ENCODE assay signal across 28 cellular contexts in genomic region chr17:3627768-3628167, GRCh38.
"Had no signal": no experiment of that assay in that cellular context is flagged by ENCODE, and none has a peak within 500 bp of the region (broad histone marks: within the 10 kb centered on the region; RNA-seq: fewer than 3 reads in every experiment).

No MANE protein-coding gene starts in this region.

- H3K4me3 ChIP-seq: mucosa of descending colon, neural progenitor cell, prostate gland, sigmoid colon, stomach, thoracic aorta, tibial nerve, upper lobe of right lung, uterus had no signal

- H3K27me3 ChIP-seq: neural progenitor cell, sigmoid colon, stomach, tibial nerve, upper lobe of right lung, uterus had no signal

- H3K4me2 ChIP-seq: neural progenitor cell had no signal

- H3K9me3 Mint-ChIP-seq: effector memory CD8-positive, alpha-beta T cell; immature natural killer cell; mesothelial cell of epicardium; naive B cell; natural killer cell treated with Interleukin-12 subunit alpha and Interleukin-12 subunit beta and Interleukin-15 and Interleukin-18, amount 100 ng/mL, for 72 hours; neural progenitor cell; stimulated activated effector memory CD8-positive, alpha-beta T cell treated with anti-CD3 and anti-CD28 coated beads, Interleukin-12 subunit alpha, Interleukin-12 subunit beta, amount 100 ng/mL, for 72 hours had no signal

- H3K27me3 Mint-ChIP-seq: effector memory CD8-positive, alpha-beta T cell; naive B cell; natural killer cell treated with Interleukin-12 subunit alpha and Interleukin-12 subunit beta and Interleukin-15 and Interleukin-18, amount 100 ng/mL, for 72 hours had no signal

- H3K4me1 ChIP-seq: neural progenitor cell, prostate gland, sigmoid colon, upper lobe of right lung, uterus had no signal

- H3K9ac ChIP-seq: neural progenitor cell had no signal

- H3K4me3 Mint-ChIP-seq: effector memory CD8-positive, alpha-beta T cell; immature natural killer cell; mesothelial cell of epicardium; naive B cell; natural killer cell treated with Interleukin-12 subunit alpha and Interleukin-12 subunit beta and Interleukin-15 and Interleukin-18, amount 100 ng/mL, for 72 hours; neural progenitor cell; stimulated activated effector memory CD8-positive, alpha-beta T cell treated with anti-CD3 and anti-CD28 coated beads, Interleukin-12 subunit alpha, Interleukin-12 subunit beta, amount 100 ng/mL, for 72 hours had no signal

- H2AFZ ChIP-seq: neural progenitor cell had no signal

- H3K36me3 ChIP-seq: neural progenitor cell, uterus had no signal

- H3K4me1 Mint-ChIP-seq: immature natural killer cell; mesothelial cell of epicardium; stimulated activated effector memory CD8-positive, alpha-beta T cell treated with anti-CD3 and anti-CD28 coated beads, Interleukin-12 subunit alpha, Interleukin-12 subunit beta, amount 100 ng/mL, for 72 hours had no signal

- H3K27ac Mint-ChIP-seq: effector memory CD8-positive, alpha-beta T cell; mesothelial cell of epicardium; naive B cell; natural killer cell treated with Interleukin-12 subunit alpha and Interleukin-12 subunit beta and Interleukin-15 and Interleukin-18, amount 100 ng/mL, for 72 hours; neural progenitor cell; stimulated activated effector memory CD8-positive, alpha-beta T cell treated with anti-CD3 and anti-CD28 coated beads, Interleukin-12 subunit alpha, Interleukin-12 subunit beta, amount 100 ng/mL, for 72 hours had no signal

- H3K9me3 ChIP-seq: mucosa of descending colon, prostate gland, sigmoid colon, stomach, thoracic aorta, tibial nerve, upper lobe of right lung, uterus had no signal

- DNase-seq: cerebellar nuclear complex; cortex of kidney; effector memory CD8-positive, alpha-beta T cell; erythroblast; head of caudate nucleus; hypothalamus; immature natural killer cell; kidney glomerular epithelial cell; left colon; mesenchymal stem cell; mucosa of descending colon; naive B cell; right cardiac atrium; sigmoid colon; stimulated activated CD4-positive, alpha-beta T cell treated with anti-CD3 and anti-CD28 coated beads, Interleukin-2, amount 100 ng/mL, for 24 hours; stimulated activated CD4-positive, alpha-beta T cell treated with anti-CD3 and anti-CD28 coated beads, Interleukin-4, amount 100 ng/mL, for 24 hours; stimulated activated naive CD4-positive, alpha-beta T cell treated with Interleukin-2 at 50 U/mL for 16 hours; stomach; substantia nigra; upper lobe of right lung; uterus had no signal

- H3K27ac ChIP-seq: neural progenitor cell, prostate gland, sigmoid colon, stomach, thoracic aorta, tibial nerve, upper lobe of right lung, uterus had no signal

- ATAC-seq: effector memory CD8-positive, alpha-beta T cell; left colon; mucosa of descending colon; right cardiac atrium; stimulated activated effector memory CD8-positive, alpha-beta T cell treated with anti-CD3 and anti-CD28 coated beads, Interleukin-12 subunit alpha, Interleukin-12 subunit beta, amount 100 ng/mL, for 72 hours; upper lobe of right lung had no signal
